Comparison of ENCODE assay signal across 17 cellular contexts in the genomic region with DNA sequence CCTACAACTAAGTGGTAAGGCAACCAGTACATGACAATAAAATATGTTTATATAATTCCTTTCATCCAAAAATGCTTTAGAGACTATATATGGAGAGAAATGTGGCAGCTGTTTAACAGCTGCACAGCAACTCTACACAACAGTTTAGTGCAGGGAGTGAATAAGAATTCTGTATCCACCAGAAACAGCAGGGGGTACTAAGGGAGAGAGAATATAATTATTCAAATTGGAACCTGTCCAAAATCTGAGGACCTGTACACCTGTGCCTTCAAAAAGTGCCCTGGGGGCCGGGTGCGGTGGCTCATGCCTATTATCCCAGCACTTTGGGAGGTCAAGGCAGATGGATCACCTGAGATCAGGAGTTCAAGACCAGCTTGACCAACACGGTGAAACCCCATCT.
"Had no signal": no experiment of that assay in that cellular context is flagged by ENCODE, and none has a peak within 500 bp of the region (broad histone marks: within the 10 kb centered on the region; RNA-seq: fewer than 3 reads in every experiment).

No MANE protein-coding gene starts in this region.

- H3K4me3 ChIP-seq: coronary artery, esophagus muscularis mucosa, lung, pancreas, sigmoid colon, stomach, testis, upper lobe of left lung had no signal

- H3K27me3 ChIP-seq: esophagus muscularis mucosa, pancreas, sigmoid colon, stomach, testis, upper lobe of left lung had no signal

- DNase-seq: activated CD4-positive, alpha-beta T cell treated with anti-CD3 and anti-CD28 coated beads for 48 hours; activated naive CD8-positive, alpha-beta T cell treated with anti-CD3 and anti-CD28 coated beads for 36 hours; amygdala; central memory CD4-positive, alpha-beta T cell; effector CD4-positive, alpha-beta T cell; left colon; midbrain; naive B cell; pancreas; sigmoid colon; stimulated activated CD4-positive, alpha-beta T cell treated with anti-CD3 and anti-CD28 coated beads, Interleukin-1b, Interleukin-23, amount 100 ng/mL, for 48 hours; stomach; testis; upper lobe of left lung had no signal

- H3K27ac ChIP-seq: coronary artery, esophagus muscularis mucosa, pancreas, sigmoid colon, stomach, testis, upper lobe of left lung had no signal
